Comparison of ENCODE assay signal across 8 cellular contexts in the genomic region with DNA sequence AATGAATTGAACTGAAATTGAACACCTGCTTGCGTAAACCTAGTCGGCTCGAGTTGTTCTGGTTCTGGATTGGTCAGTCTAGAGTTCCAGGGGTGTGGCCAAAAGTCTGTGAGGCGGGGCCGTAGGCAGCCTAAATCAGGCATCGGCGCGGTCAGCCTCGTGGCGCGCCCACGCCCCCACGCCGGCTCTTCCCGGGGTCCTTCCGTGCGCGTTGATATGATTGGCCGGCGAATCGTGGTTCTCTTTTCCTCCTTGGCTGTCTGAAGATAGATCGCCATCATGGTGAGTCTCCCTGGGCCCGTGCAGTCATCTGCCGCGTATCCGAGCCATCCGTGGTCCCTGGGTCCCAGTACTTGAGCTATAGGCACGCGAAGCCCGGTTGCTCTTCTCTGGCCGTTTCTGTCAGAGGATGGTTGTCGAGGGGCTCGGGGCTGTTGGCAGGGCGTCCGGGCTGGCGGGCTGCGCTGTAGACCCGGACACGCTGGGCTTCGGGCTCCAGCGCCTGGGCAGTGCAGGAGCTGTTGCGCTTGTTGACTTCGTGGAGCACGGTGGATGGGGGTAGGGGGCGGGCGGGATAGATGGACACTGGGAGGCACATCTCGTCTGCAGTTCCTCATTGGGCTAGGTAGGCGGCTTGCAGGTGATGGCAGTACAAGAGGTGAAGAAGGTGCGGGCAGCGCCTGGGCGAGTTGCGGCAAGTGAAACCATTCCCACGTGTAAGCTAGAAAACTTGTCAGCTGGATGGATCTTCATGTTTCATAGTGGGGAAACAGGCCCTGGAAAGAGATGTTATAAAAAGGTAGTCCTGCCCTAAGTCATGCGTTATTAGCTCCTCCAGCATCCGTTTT. TPM values are rescaled to one million over a fixed set of nuclear protein-coding genes. Genes with fewer than 3 reads are reported as not detected.
DNase-seq lines count a peak whose midpoint lies in the region; ATAC-seq, FAIRE-seq and TF ChIP-seq lines count a peak whose summit lies in the region.

TSS of gene RPS24 (plus strand) at position 241 of the 848 bp plus-strand sequence. CDS start at position 280, 39 bp downstream.

- DNase-seq in GM18507 (ENCODE audit: extremely low spot score, insufficient read length, low read depth): peak; percentile 86
- DNase-seq in NCI-H2029 treated with DMSO at 0.1 percent for 48 hours (lab: John Stamatoyannopoulos, UW): peak; percentile 85
- DNase-seq in T-helper 9 cell: peak; percentile 89
- DNase-seq in astrocyte of the cerebellum (ENCODE audit: low read depth): peak; percentile 96
- DNase-seq in hepatic stellate cell (ENCODE audit: low spot score): peak; percentile 95
- DNase-seq in aorta: peak; percentile 96 to 98

- peaks cover 23% of the 10 kb centered on the region for H3K36me3 ChIP-seq in rectal smooth muscle tissue (ENCODE audit: control insufficient read depth, insufficient read depth, low read length)
- H3K36me3 ChIP-seq in aorta (ENCODE audit: control insufficient read depth in 1 of 2, insufficient read depth in 2 of 2, low read length in 1 of 2): peaks cover 0 to 9% of the 10 kb centered on the region in 2 donors

- H3K9ac ChIP-seq in rectal smooth muscle tissue (ENCODE audit: low read length): peak within 1 kb of the TSS; percentile 71

- peaks cover 14% of the 10 kb centered on the region for H3K4me1 ChIP-seq in rectal smooth muscle tissue (ENCODE audit: control insufficient read depth, insufficient read depth, low read length)
- H3K4me1 ChIP-seq in aorta (ENCODE audit: control insufficient read depth in 1 of 2, insufficient read depth in 2 of 2, low read length in 2 of 2): peaks cover 0 to 7% of the 10 kb centered on the region in 2 donors

- no peaks in the 10 kb centered on the region for H3K9me3 ChIP-seq in aorta (ENCODE audit: control insufficient read depth, low read length)

- no peak for TF ChIP-seq CTCF in astrocyte of the cerebellum (IDR thresholded peaks at IDR 0.05; ENCODE audit: low read depth, low read length, missing control alignments)

- H3K27ac ChIP-seq in rectal smooth muscle tissue (ENCODE audit: low read depth, low read length) (peak within 1 kb of the TSS; percentile 76), aorta (ENCODE audit: low read depth in 1 of 2, low read length in 2 of 2) (peak within 1 kb of the TSS in 1 of 2 donors; percentile 5)

- intact Hi-C loops in aorta (cut with DNase I): no loop called here

- FAIRE-seq in GM18507 (lab: Jason Lieb, UNC): peak; percentile 97

- no peaks in the 10 kb centered on the region for H3K27me3 ChIP-seq in rectal smooth muscle tissue (ENCODE audit: control insufficient read depth, insufficient read depth, low read length)
- H3K27me3 ChIP-seq in aorta (ENCODE audit: control insufficient read depth in 1 of 2, insufficient read depth in 2 of 2, low read length in 1 of 2): no peaks in the 10 kb centered on the region

- peak within 1 kb of the TSS; percentile 96 for H3K4me3 ChIP-seq in astrocyte of the cerebellum (ENCODE audit: low read depth, low read length)
- peak within 1 kb of the TSS; percentile 100 for H3K4me3 ChIP-seq in rectal smooth muscle tissue (ENCODE audit: low read length)
- peak within 1 kb of the TSS; percentile 47 to 62 for H3K4me3 ChIP-seq in aorta (ENCODE audit: low read length in 2 of 2)

- WGBS in aorta, 2 donors: 1% methylated on average over 55 of the region's 55 CpGs

- in situ Hi-C loops in astrocyte of the cerebellum (cut with HindIII; ENCODE audit: low sequenced_read_pairs): no loop called here

- ATAC-seq in HG02981 (IDR thresholded peaks at IDR 0.05; ENCODE audit: unreplicated experiment): peak; percentile 84
- ATAC-seq in aorta (ENCODE audit: low FRiP score): peak; percentile 97

RNA-seq across cellular contexts. Expression of gene RPS24, which starts in this region (rescaled TPM):
- total RNA-seq in aorta: 1,000 to 10,000 TPM; 1,037 to 1,156 TPM
- 1,000 to 10,000 TPM; 4,061 to 6,972 TPM for polyA plus RNA-seq in aorta
